Comparison of ENCODE assay signal across 18 cellular contexts in genomic region chr19:18867751-18868150, GRCh38. TPM values are rescaled to one million over a fixed set of nuclear protein-coding genes. Genes with fewer than 3 reads are reported as not detected.
"Had no signal": no experiment of that assay in that cellular context is flagged by ENCODE, and none has a peak within 500 bp of the region (broad histone marks: within the 10 kb centered on the region; RNA-seq: fewer than 3 reads in every experiment).

No MANE protein-coding gene starts in this region.

- H3K9me3 Mint-ChIP-seq: activated B cell treated with CpG ODN at 0.5 μM for 24 hours; activated CD4-positive, alpha-beta T cell treated with anti-CD3 and anti-CD28 coated beads, Interleukin-2, amount 10 ng/mL, durations not matched to agents 7 days and 5 days; activated naive CD8-positive, alpha-beta T cell treated with anti-CD3 and anti-CD28 coated beads, Interleukin-2, amount 10 ng/mL, durations not matched to agents 7 days and 5 days; activated T-cell treated with anti-CD3 and anti-CD28 coated beads, Interleukin-2, amount 50 U/mL, for 72 hours; endodermal cell; naive B cell had no signal

- H2AFZ ChIP-seq: hepatocyte had no signal

- H3K27me3 ChIP-seq: hepatocyte, testis had no signal

- H3K36me3 Mint-ChIP-seq: naive B cell had no signal

- H3K27ac Mint-ChIP-seq: activated B cell treated with CpG ODN at 0.5 μM for 24 hours; activated CD4-positive, alpha-beta T cell treated with anti-CD3 and anti-CD28 coated beads, Interleukin-2, amount 10 ng/mL, durations not matched to agents 7 days and 5 days; activated naive CD8-positive, alpha-beta T cell treated with anti-CD3 and anti-CD28 coated beads, Interleukin-2, amount 10 ng/mL, durations not matched to agents 7 days and 5 days; activated T-cell treated with anti-CD3 and anti-CD28 coated beads, Interleukin-2, amount 50 U/mL, for 72 hours; endodermal cell had no signal

- DNase-seq: activated B cell treated with CpG ODN at 0.5 μM for 24 hours; activated CD4-positive, alpha-beta T cell treated with anti-CD3 and anti-CD28 coated beads, Interleukin-2, amount 10 ng/mL, durations not matched to agents 7 days and 5 days; activated CD8-positive, alpha-beta memory T cell treated with anti-CD3 and anti-CD28 coated beads, Interleukin-2, amount 50 U/mL, for 48 hours; activated naive CD8-positive, alpha-beta T cell treated with anti-CD3 and anti-CD28 coated beads, Interleukin-2, amount 10 ng/mL, durations not matched to agents 7 days and 5 days; activated T-cell treated with anti-CD3 and anti-CD28 coated beads, Interleukin-2, amount 50 U/mL, for 72 hours; brain microvascular endothelial cell; endodermal cell; naive B cell; stimulated activated CD4-positive, alpha-beta T cell treated with anti-CD3 and anti-CD28 coated beads, Interleukin-12 subunit alpha, Interleukin-12 subunit beta, amount 100 ng/mL, for 4 hours; stimulated activated CD4-positive, alpha-beta T cell treated with anti-CD3 and anti-CD28 coated beads, Interleukin-2, amount 100 ng/mL, for 24 hours; stomach; testis; upper lobe of right lung had no signal

- H3K27ac ChIP-seq: brain microvascular endothelial cell, hepatocyte, neutrophil, stomach, testis, upper lobe of right lung had no signal

- H3K79me2 ChIP-seq: hepatocyte had no signal

- H3K9me3 ChIP-seq: neutrophil, stomach, testis, upper lobe of right lung had no signal

- H3K4me3 Mint-ChIP-seq: activated B cell treated with CpG ODN at 0.5 μM for 24 hours; activated CD4-positive, alpha-beta T cell treated with anti-CD3 and anti-CD28 coated beads, Interleukin-2, amount 10 ng/mL, durations not matched to agents 7 days and 5 days; activated naive CD8-positive, alpha-beta T cell treated with anti-CD3 and anti-CD28 coated beads, Interleukin-2, amount 10 ng/mL, durations not matched to agents 7 days and 5 days; activated T-cell treated with anti-CD3 and anti-CD28 coated beads, Interleukin-2, amount 50 U/mL, for 72 hours; endodermal cell had no signal

- H3K4me3 ChIP-seq: hepatocyte, stomach, testis, upper lobe of right lung had no signal

- H3K4me2 ChIP-seq: hepatocyte had no signal

RNA-seq across cellular contexts. Expression of gene CERS1, which starts 28.2 kb away (rescaled TPM):
- total RNA-seq: activated B cell treated with CpG ODN at 0.5 μM for 24 hours; activated CD4-positive, alpha-beta T cell treated with anti-CD3 and anti-CD28 coated beads, Interleukin-2, amount 10 ng/mL, durations not matched to agents 7 days and 5 days; activated naive CD8-positive, alpha-beta T cell treated with anti-CD3 and anti-CD28 coated beads, Interleukin-2, amount 10 ng/mL, durations not matched to agents 7 days and 5 days; activated T-cell treated with anti-CD3 and anti-CD28 coated beads, Interleukin-2, amount 50 U/mL, for 72 hours; esophagus mucosa; mononuclear cell; T-helper 2 cell treated with Interferon-gamma antibody and Interleukin-4, amounts not matched to agents 100 ng/mL and 5 ng/mL, for 36 hours; upper lobe of right lung had no signal
